In the genomic region with DNA sequence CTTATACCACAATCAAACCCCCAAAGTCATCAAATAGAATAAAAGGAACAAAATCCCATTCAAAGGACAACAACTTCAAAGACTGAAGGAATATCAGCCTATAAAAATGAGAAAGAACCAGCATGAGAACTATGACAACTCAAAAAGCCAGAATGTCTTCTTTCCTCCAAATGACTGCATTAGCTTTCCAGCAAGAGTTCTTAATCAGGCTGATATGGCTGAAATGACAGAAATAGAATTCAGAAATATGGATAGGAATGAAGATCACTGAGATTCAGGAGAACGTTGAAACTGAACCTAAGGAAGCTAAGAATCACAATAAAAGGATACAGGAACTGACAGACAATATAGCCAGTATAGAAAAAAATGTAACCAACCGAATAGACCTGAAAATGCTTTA, we compare ENCODE assay signal across 1 cellular context.
"Had no signal": no experiment of that assay in that cellular context is flagged by ENCODE, and none has a peak within 500 bp of the region (broad histone marks: within the 10 kb centered on the region; RNA-seq: fewer than 3 reads in every experiment).

No MANE protein-coding gene starts in this region.

- H3K4me3 ChIP-seq: GM12878 had no signal
